8 cellular contexts compared by ENCODE assay signal in the genomic region with DNA sequence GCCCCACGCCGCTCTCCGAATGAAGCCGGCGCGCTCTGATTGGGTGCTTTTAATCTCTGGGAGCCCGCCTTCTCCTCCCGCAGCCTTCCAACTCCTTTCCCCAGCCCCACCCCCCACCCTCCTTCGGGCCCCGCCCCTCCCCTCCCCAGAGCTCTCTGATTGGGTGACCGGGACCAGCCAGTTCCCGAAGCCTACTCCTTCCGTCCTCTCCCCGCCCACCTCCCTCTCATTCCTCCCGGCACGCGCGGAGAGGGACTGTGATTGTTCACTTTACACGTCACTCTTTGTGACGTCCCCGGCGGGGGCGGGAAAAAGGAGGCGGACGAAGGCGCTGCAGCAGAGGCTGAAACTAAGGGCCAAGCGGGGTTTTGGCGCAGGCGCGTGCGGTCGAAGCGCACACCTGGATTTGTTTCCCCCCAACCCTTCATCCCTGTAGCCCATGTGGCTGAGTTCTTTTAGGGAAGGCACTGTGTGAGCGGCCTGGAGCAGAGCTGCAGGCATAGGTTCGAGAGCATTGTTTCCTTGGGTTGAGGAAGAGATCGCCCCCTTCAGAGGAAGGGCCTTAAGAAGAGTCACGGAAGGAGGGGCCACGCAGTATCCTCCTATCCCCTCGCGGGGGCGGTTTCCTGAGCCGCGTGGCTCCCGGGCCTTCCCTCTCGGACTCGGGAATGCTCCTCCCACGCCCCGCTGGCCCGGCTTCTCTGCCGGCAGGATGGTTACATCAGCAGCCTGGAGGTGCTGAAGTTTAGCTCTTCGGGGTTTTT. TPM values are rescaled to one million over a fixed set of nuclear protein-coding genes. Genes with fewer than 3 reads are reported as not detected.
DNase-seq lines count a peak whose midpoint lies in the region; ATAC-seq, FAIRE-seq and TF ChIP-seq lines count a peak whose summit lies in the region.

Gene MEX3C, minus strand, starts transcription at position 21 of the 764 bp plus-strand sequence. CDS start 361 bp downstream, outside the sequence.

- H3K9ac ChIP-seq in H9 (ENCODE audit: extremely low read depth, insufficient read length, low read length) = peak within 1 kb of the TSS; percentile 100

- peak within 1 kb of the TSS; percentile 39 for H3K4ac ChIP-seq in H9 (ENCODE audit: low read depth, low read length)

- H2AK5ac ChIP-seq in H9 (ENCODE audit: insufficient read length, low read length) = no peak within 1 kb of the TSS

- H3K4me1 ChIP-seq in H9 (ENCODE audit: insufficient read depth, low read length) = no peaks in the 10 kb centered on the region; the same call in 1 of the 2 replicates

- H4K20me1 ChIP-seq in H9 (ENCODE audit: control insufficient read depth, insufficient read depth, insufficient read length) = no peaks in the 10 kb centered on the region

- H3K4me3 ChIP-seq in fibroblast of pulmonary artery (replicated peaks; ENCODE audit: low read depth, low read length) = peak within 1 kb of the TSS; percentile 81

- ATAC-seq in natural killer cell treated with Interleukin-12 subunit alpha and Interleukin-12 subunit beta and Interleukin-15 and Interleukin-18, amount 100 ng/mL, for 72 hours = peak; percentile 88 to 91
- ATAC-seq in stimulated activated naive CD8-positive, alpha-beta T cell treated with anti-CD3 and anti-CD28 coated beads, Interleukin-15, Interleukin-2, amounts not matched to agents 100 U/mL and 50 U/mL, for 24 hours = peak; percentile 84

- peak within 1 kb of the TSS; percentile 1 for H2BK20ac ChIP-seq in H9 (ENCODE audit: low read depth, low read length, poor library complexity, severe bottlenecking)

- peak; percentile 95 for FAIRE-seq in G401.6 (lab: Jason Lieb, UNC)

- peak within 1 kb of the TSS; percentile 98 to 99 for H3K4me3 Mint-ChIP-seq in H9
- peak within 1 kb of the TSS; percentile 96 for H3K4me3 Mint-ChIP-seq in natural killer cell treated with Interleukin-12 subunit alpha and Interleukin-12 subunit beta and Interleukin-15 and Interleukin-18, amount 100 ng/mL, for 72 hours

- no peak within 1 kb of the TSS for H3K23ac ChIP-seq in H9 (ENCODE audit: insufficient read length, low read depth, low read length)

- peak within 1 kb of the TSS; percentile 83 for H2BK12ac ChIP-seq in H9 (ENCODE audit: insufficient read length, low read depth, low read length)

- H3K14ac ChIP-seq in H9 (ENCODE audit: insufficient read depth, low read length) = peak within 1 kb of the TSS; percentile 97

- peak; percentile 99 for DNase-seq in H9
- peak; percentile 99 for DNase-seq in M059J (ENCODE audit: low read depth)
- DNase-seq in SHP77 (lab: John Stamatoyannopoulos, UW) = peak; percentile 98
- DNase-seq in activated effector memory CD4-positive, alpha-beta T cell treated with Interleukin-2 at 50 U/mL for 16 hours = peak; percentile 98
- DNase-seq in fibroblast of pulmonary artery (ENCODE audit: low read depth) = peak; percentile 99
- DNase-seq in natural killer cell treated with Interleukin-12 subunit alpha and Interleukin-12 subunit beta and Interleukin-15 and Interleukin-18, amount 100 ng/mL, for 72 hours (ENCODE audit: low spot score) = peak; percentile 100
- peak; percentile 100 for DNase-seq in stimulated activated naive CD8-positive, alpha-beta T cell treated with anti-CD3 and anti-CD28 coated beads, Interleukin-15, Interleukin-2, amounts not matched to agents 100 U/mL and 50 U/mL, for 24 hours

- no peak within 1 kb of the TSS for H2AFZ ChIP-seq in H9 (ENCODE audit: low read length)

- H2BK15ac ChIP-seq in H9 (ENCODE audit: low read depth, low read length) = no peak within 1 kb of the TSS

- H3K4me1 Mint-ChIP-seq in H9 = peaks cover 20 to 30% of the 10 kb centered on the region in 2 experiments
- peaks cover 34 to 45% of the 10 kb centered on the region in 2 donors for H3K4me1 Mint-ChIP-seq in natural killer cell treated with Interleukin-12 subunit alpha and Interleukin-12 subunit beta and Interleukin-15 and Interleukin-18, amount 100 ng/mL, for 72 hours (ENCODE audit: low read depth in 2 of 2)

- H2BK120ac ChIP-seq in H9 (ENCODE audit: low read depth, low read length, poor library complexity, severe bottlenecking) = peak within 1 kb of the TSS; percentile 52

- peaks cover 2 to 3% of the 10 kb centered on the region in 2 experiments; a peak in 3 of 5 replicates for H3K9me3 Mint-ChIP-seq in H9
- H3K9me3 Mint-ChIP-seq in natural killer cell treated with Interleukin-12 subunit alpha and Interleukin-12 subunit beta and Interleukin-15 and Interleukin-18, amount 100 ng/mL, for 72 hours = no peaks in the 10 kb centered on the region

- peaks cover 7% of the 10 kb centered on the region for H3K23me2 ChIP-seq in H9 (ENCODE audit: insufficient read length, low read depth, low read length, poor library complexity, severe bottlenecking)

- peak within 1 kb of the TSS; percentile 99 to 100 (median 99) for H3K27ac Mint-ChIP-seq in H9
- peak within 1 kb of the TSS; percentile 86 to 95 for H3K27ac Mint-ChIP-seq in natural killer cell treated with Interleukin-12 subunit alpha and Interleukin-12 subunit beta and Interleukin-15 and Interleukin-18, amount 100 ng/mL, for 72 hours

- peaks cover 36% of the 10 kb centered on the region for H3K79me2 ChIP-seq in H9 (ENCODE audit: insufficient read depth, low read length)

- H3K9me3 ChIP-seq in H9 (ENCODE audit: control insufficient read depth, low read depth, low read length) = no peaks in the 10 kb centered on the region

- peak within 1 kb of the TSS; percentile 38 for H3T11ph ChIP-seq in H9 (ENCODE audit: low read length)

- H3K36me3 Mint-ChIP-seq in H9 (ENCODE audit: insufficient read depth in 1 of 3, low read depth in 3 of 3) = peaks cover 9 to 20% (median 15%) of the 10 kb centered on the region in 3 experiments
- peaks cover 31% of the 10 kb centered on the region for H3K36me3 Mint-ChIP-seq in natural killer cell treated with Interleukin-12 subunit alpha and Interleukin-12 subunit beta and Interleukin-15 and Interleukin-18, amount 100 ng/mL, for 72 hours

- H2BK5ac ChIP-seq in H9 (ENCODE audit: insufficient read length, low read length) = peak within 1 kb of the TSS; percentile 88

- H3K4me2 ChIP-seq in H9 (ENCODE audit: insufficient read depth, insufficient read length, low read length) = peak within 1 kb of the TSS; percentile 87

- no peaks in the 10 kb centered on the region for H3K79me1 ChIP-seq in H9 (ENCODE audit: insufficient read depth, low read depth, low read length, poor library complexity, severe bottlenecking)

- no peak within 1 kb of the TSS for H4K91ac ChIP-seq in H9 (ENCODE audit: insufficient read length, low read depth, low read length)

- H4K5ac ChIP-seq in H9 (ENCODE audit: insufficient read length, low read depth, low read length) = peak within 1 kb of the TSS; percentile 27

- no CpG with 5 or more reads among the region's 51 CpGs for WGBS in H9 (ENCODE audit: extremely low coverage, insufficient read length, low lambda C conversion rate)

- H3K18ac ChIP-seq in H9 (ENCODE audit: insufficient read length, low read depth, low read length) = peak within 1 kb of the TSS; percentile 96

- peak; percentile 33; the same call in 2 of the 3 replicates for TF ChIP-seq CTCF in H9 (conservative IDR thresholded peaks at IDR 0.05)
- TF ChIP-seq CTCF in fibroblast of pulmonary artery (IDR thresholded peaks at IDR 0.05; ENCODE audit: low read length, missing control alignments) = peak; percentile 16

- H4K8ac ChIP-seq in H9 (replicated peaks; ENCODE audit: insufficient read length, low read depth, low read length) = no peak within 1 kb of the TSS

- H3K27me3 Mint-ChIP-seq in H9 (ENCODE audit: low read depth) = no peaks in the 10 kb centered on the region; the same call in 1 of the 2 replicates
- H3K27me3 Mint-ChIP-seq in natural killer cell treated with Interleukin-12 subunit alpha and Interleukin-12 subunit beta and Interleukin-15 and Interleukin-18, amount 100 ng/mL, for 72 hours = no peaks in the 10 kb centered on the region

- H3K27ac ChIP-seq in H9 (ENCODE audit: insufficient read length, low read depth, low read length) = peak within 1 kb of the TSS; percentile 94

- H3K56ac ChIP-seq in H9 (ENCODE audit: insufficient read length, low read depth, low read length) = no peak within 1 kb of the TSS

- H3K27me3 ChIP-seq in H9 (ENCODE audit: insufficient read depth, low read length) = no peaks in the 10 kb centered on the region

RNA-seq across cellular contexts. Expression of gene MEX3C, which starts in this region (rescaled TPM):
- total RNA-seq in H9 (2021) = 98.1 and 99.2 TPM in 2 replicates
- 30.4 and 45.6 TPM in 2 replicates for total RNA-seq in M059J (2014; rRNA removed; shearing (Covaris generic))
- 100 to 1,000 TPM in 1 of 2 donors, 10 to 100 TPM in 1; 91.8 to 174 TPM for total RNA-seq in natural killer cell treated with Interleukin-12 subunit alpha and Interleukin-12 subunit beta and Interleukin-15 and Interleukin-18, amount 100 ng/mL, for 72 hours

Comparison
In these comparisons a context has a peak if more than half of its experiments do, and no peak if none do; other contexts are left out.
1. Peak in every context shown above with its lines: DNase-seq, ATAC-seq, H3K4me3 ChIP-seq and H3K27ac ChIP-seq.